ENCODE assay signal across 8 cellular contexts in genomic region chr1:62435231-62436038, GRCh38. TPM values are rescaled to one million over a fixed set of nuclear protein-coding genes. Genes with fewer than 3 reads are reported as not detected.
DNase-seq lines count a peak whose midpoint lies in the region; ATAC-seq and TF ChIP-seq lines count a peak whose summit lies in the region.

No MANE protein-coding gene starts in this region.

- WGBS in esophagus muscularis mucosa, result 64% methylated on average over 24 of the region's 31 CpGs

- no peak for DNase-seq in activated T-cell treated with anti-CD3 and anti-CD28 coated beads, Interleukin-2, amount 50 U/mL, for 24 hours
- DNase-seq in activated T-cell treated with anti-CD3 and anti-CD28 coated beads, Interleukin-2, amount 50 U/mL, for 48 hours, result no peak
- DNase-seq in SK-N-MC (ENCODE audit: low read depth, low spot score), result no peak
- no peak for DNase-seq in esophagus muscularis mucosa (ENCODE audit: extremely low spot score)
- no peak for DNase-seq in omental fat pad (ENCODE audit: low spot score)
- DNase-seq in central memory CD4-positive, alpha-beta T cell, result no peak
- no peak for DNase-seq in cerebellum (ENCODE audit: low spot score)

- TF ChIP-seq CTCF in esophagus muscularis mucosa (IDR thresholded peaks at IDR 0.05) (no peak), omental fat pad (IDR thresholded peaks at IDR 0.05) (no peak)

- no peaks in the 10 kb centered on the region for H3K27me3 Mint-ChIP-seq in activated T-cell treated with anti-CD3 and anti-CD28 coated beads, Interleukin-2, amount 50 U/mL, for 24 hours

- peaks cover 18% of the 10 kb centered on the region for H3K4me1 Mint-ChIP-seq in activated T-cell treated with anti-CD3 and anti-CD28 coated beads, Interleukin-2, amount 50 U/mL, for 24 hours (ENCODE audit: low read depth)

- TF ChIP-seq POLR2A in esophagus muscularis mucosa (IDR thresholded peaks at IDR 0.05; ENCODE audit: low read depth), result no peak

- H3K36me3 ChIP-seq in SK-N-MC (ENCODE audit: insufficient read depth, low read length) (peaks cover 6% of the 10 kb centered on the region), esophagus muscularis mucosa (peaks cover 0 to 2% (median 0%) of the 10 kb centered on the region in 4 donors)

- H3K36me3 Mint-ChIP-seq in activated T-cell treated with anti-CD3 and anti-CD28 coated beads, Interleukin-2, amount 50 U/mL, for 24 hours (ENCODE audit: low read depth), result peaks cover 43% of the 10 kb centered on the region

- peaks cover 18 to 38% (median 35%) of the 10 kb centered on the region in 4 donors for H3K4me1 ChIP-seq in esophagus muscularis mucosa

- peak overlapping the region; percentile 97 for H3K4me3 Mint-ChIP-seq in activated T-cell treated with anti-CD3 and anti-CD28 coated beads, Interleukin-2, amount 50 U/mL, for 24 hours

- H3K9me3 Mint-ChIP-seq in activated T-cell treated with anti-CD3 and anti-CD28 coated beads, Interleukin-2, amount 50 U/mL, for 24 hours, result peaks cover 2% of the 10 kb centered on the region

- intact Hi-C loops in esophagus muscularis mucosa (cut with DNase I), result loop anchor here (5.0 to 10.0 kb wide), 3 partner anchors 249 to 711 kb away; partner anchors contain the start of genes ATG4C, DOCK7 and TM2D1

- peak overlapping the region; percentile 100 for H3K9ac ChIP-seq in SK-N-MC (ENCODE audit: insufficient read length)

- ATAC-seq in omental fat pad (ENCODE audit: low FRiP score), result peak; percentile 1
- ATAC-seq in HG02870 (IDR thresholded peaks at IDR 0.05; ENCODE audit: unreplicated experiment), result no peak

- H3K27me3 ChIP-seq in esophagus muscularis mucosa, result no peaks in the 10 kb centered on the region

- H3K27ac Mint-ChIP-seq in activated T-cell treated with anti-CD3 and anti-CD28 coated beads, Interleukin-2, amount 50 U/mL, for 24 hours, result peak overlapping the region; percentile 100

- H3K27ac ChIP-seq in SK-N-MC (peak overlapping the region; percentile 97), esophagus muscularis mucosa (replicated peaks in 1 of 4) (peak overlapping the region; percentile 92 to 99 (median 98))

- TF ChIP-seq EP300 in esophagus muscularis mucosa (IDR thresholded peaks at IDR 0.05), result no peak

- H3K9me3 ChIP-seq in SK-N-MC (ENCODE audit: low read depth, low read length), result no peaks in the 10 kb centered on the region
- no peaks in the 10 kb centered on the region for H3K9me3 ChIP-seq in esophagus muscularis mucosa

- H3K4me3 ChIP-seq in SK-N-MC (peak overlapping the region; percentile 97), esophagus muscularis mucosa (peak overlapping the region; percentile 79 to 97 (median 88))

RNA-seq across cellular contexts. Expression of gene USP1, which starts 1.4 kb away (rescaled TPM):
- total RNA-seq in esophagus muscularis mucosa (10 to 100 TPM; 21.0 to 32.4 (median 27.6) TPM), omental fat pad (10 to 100 TPM; 15.1 to 26.2 (median 16.2) TPM), cerebellum (38.1 TPM)
